1 cellular context compared by ENCODE assay signal in the genomic region with DNA sequence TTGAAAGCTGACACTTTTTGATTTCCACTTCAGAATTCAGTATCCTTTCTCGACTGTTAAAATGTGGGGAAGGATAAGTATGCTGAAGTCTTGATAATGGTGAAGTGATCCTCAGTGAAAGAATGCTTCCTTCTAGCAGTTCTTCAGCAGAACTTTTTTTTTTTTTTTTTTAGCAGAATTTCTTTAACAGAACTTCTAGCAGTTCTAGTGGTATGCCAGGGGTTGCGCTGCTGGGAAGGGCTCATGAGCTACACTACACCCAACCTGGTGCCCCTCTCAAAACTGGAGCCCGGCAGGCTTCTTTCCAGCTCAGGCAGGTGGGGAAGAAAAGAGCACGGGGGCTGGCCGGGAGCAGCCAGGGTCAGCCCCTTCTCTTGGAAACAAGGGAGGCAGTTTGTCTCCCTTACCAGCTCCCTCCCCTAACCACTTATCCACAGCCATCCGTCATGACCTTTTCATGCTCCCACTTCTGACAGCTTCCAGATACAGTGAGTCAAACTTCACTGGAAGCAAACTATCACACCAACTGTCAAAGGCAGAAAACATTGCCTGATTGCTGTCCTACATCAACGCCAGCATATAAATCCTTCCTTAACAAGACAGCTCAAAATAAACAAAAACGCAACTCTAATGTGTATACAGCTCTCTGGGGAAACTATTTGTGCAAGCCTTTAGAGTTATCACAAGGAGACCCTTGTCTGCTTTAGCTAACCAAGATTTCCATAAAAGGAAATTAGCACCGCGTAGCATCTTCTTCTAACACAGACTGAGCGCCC.
A peak's percentile ranks its signal among the peaks of the same experiment; 100 is the strongest.
TF ChIP-seq lines count a peak whose summit lies in the region.

No MANE protein-coding gene starts in this region.

TF ChIP-seq in HEK293, 187 proteins besides CTCF, POLR2A, EP300 and RAD21 (continued from another document and continues in another):
- TF ChIP-seq, protein P1, sequence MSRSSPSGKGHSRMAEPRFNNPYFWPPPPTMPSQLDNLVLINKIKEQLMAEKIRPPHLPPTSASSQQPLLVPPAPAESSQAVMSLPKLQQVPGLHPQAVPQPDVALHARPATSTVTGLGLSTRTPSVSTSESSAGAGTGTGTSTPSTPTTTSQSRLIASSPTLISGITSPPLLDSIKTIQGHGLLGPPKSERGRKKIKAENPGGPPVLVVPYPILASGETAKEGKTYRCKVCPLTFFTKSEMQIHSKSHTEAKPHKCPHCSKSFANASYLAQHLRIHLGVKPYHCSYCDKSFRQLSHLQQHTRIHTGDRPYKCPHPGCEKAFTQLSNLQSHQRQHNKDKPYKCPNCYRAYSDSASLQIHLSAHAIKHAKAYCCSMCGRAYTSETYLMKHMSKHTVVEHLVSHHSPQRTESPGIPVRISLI (tag by site-specific recombination; IDR thresholded peaks at IDR 0.05): no peak
- TF ChIP-seq ZNF629 (tag by site-specific recombination; IDR thresholded peaks at IDR 0.05) (peak; percentile 86), ZNF19 (tag by site-specific recombination; IDR thresholded peaks at IDR 0.05; ENCODE audit: low read depth) (no peak), ZNF366 (tag by site-specific recombination; conservative IDR thresholded peaks at IDR 0.05) (no peak; the same call in 1 of the 2 replicates), ZSCAN16 (tag by site-specific recombination; IDR thresholded peaks at IDR 0.05) (no peak), ZNF335 (tag by site-specific recombination; conservative IDR thresholded peaks at IDR 0.05) (peak; percentile 78), ZNF239 (tag by site-specific recombination; IDR thresholded peaks at IDR 0.05) (no peak), ZSCAN30 (tag by site-specific recombination; IDR thresholded peaks at IDR 0.05) (no peak), ZFHX2 (tag by site-specific recombination; conservative IDR thresholded peaks at IDR 0.05) (no peak), ZNF37A (tag by site-specific recombination; IDR thresholded peaks at IDR 0.05) (no peak), ZNF184 (tag by site-specific recombination; IDR thresholded peaks at IDR 0.05) (no peak), ZNF24 (tag by site-specific recombination; IDR thresholded peaks at IDR 0.05) (peak; percentile 87; the same call in 1 of the 2 replicates), ZFP37 (tag by site-specific recombination; IDR thresholded peaks at IDR 0.05) (no peak), ZNF354C (tag by site-specific recombination; IDR thresholded peaks at IDR 0.05; ENCODE audit: borderline replicate concordance, low read depth) (no peak), ZNF394 (tag by site-specific recombination; IDR thresholded peaks at IDR 0.05; ENCODE audit: borderline replicate concordance) (no peak), ZNF169 (tag by site-specific recombination; IDR thresholded peaks at IDR 0.05) (no peak), OVOL3 (tag by site-specific recombination; IDR thresholded peaks at IDR 0.05) (no peak), ZIC2 (tag by site-specific recombination; IDR thresholded peaks at IDR 0.05) (no peak), ZNF274 (IDR thresholded peaks at IDR 0.05; ENCODE audit: low read length) (no peak), ZNF274 (tag by site-specific recombination; IDR thresholded peaks at IDR 0.05; ENCODE audit: borderline replicate concordance) (no peak), ZNF311 (tag by site-specific recombination; IDR thresholded peaks at IDR 0.05; ENCODE audit: borderline replicate concordance) (no peak), GFI1B (tag by site-specific recombination; IDR thresholded peaks at IDR 0.05) (peak; percentile 62; the same call in 1 of the 2 replicates), OSR2 (tag by site-specific recombination; IDR thresholded peaks at IDR 0.05) (peak; percentile 99), ZNF544 (tag by site-specific recombination; IDR thresholded peaks at IDR 0.05) (no peak), TRIM28 (IDR thresholded peaks at IDR 0.05; ENCODE audit: borderline replicate concordance, low read length) (peak; percentile 94), ZNF48 (tag by site-specific recombination; IDR thresholded peaks at IDR 0.05) (no peak), ZNF777 (tag by site-specific recombination; IDR thresholded peaks at IDR 0.05; ENCODE audit: borderline replicate concordance) (no peak), ZBTB21 (tag by site-specific recombination; IDR thresholded peaks at IDR 0.05) (no peak), ZSCAN23 (tag by site-specific recombination; IDR thresholded peaks at IDR 0.05) (peak; percentile 74; the same call in 1 of the 2 replicates), ZNF549 (tag by site-specific recombination; IDR thresholded peaks at IDR 0.05) (no peak), ZNF677 (tag by site-specific recombination; IDR thresholded peaks at IDR 0.05) (no peak), ZNF174 (tag by site-specific recombination; IDR thresholded peaks at IDR 0.05) (no peak), ZNF664 (tag by site-specific recombination; IDR thresholded peaks at IDR 0.05) (no peak; the same call in 1 of the 2 replicates), ZNF529 (tag by site-specific recombination; IDR thresholded peaks at IDR 0.05; ENCODE audit: insufficient replicate concordance) (no peak), YY1 (tag by site-specific recombination; IDR thresholded peaks at IDR 0.05) (no peak), ZBTB20 (tag by site-specific recombination; IDR thresholded peaks at IDR 0.05) (no peak), ZNF157 (tag by site-specific recombination; IDR thresholded peaks at IDR 0.05) (no peak), ZNF426 (tag by site-specific recombination; IDR thresholded peaks at IDR 0.05) (no peak), ZNF548 (tag by site-specific recombination; IDR thresholded peaks at IDR 0.05) (no peak), ZNF140 (tag by site-specific recombination; IDR thresholded peaks at IDR 0.05) (no peak), ZNF155 (tag by site-specific recombination; IDR thresholded peaks at IDR 0.05) (no peak), BCL11A (tag by site-specific recombination; IDR thresholded peaks at IDR 0.05; ENCODE audit: low read depth) (peak; percentile 70; the same call in 1 of the 2 replicates), ZBTB48 (tag by site-specific recombination; IDR thresholded peaks at IDR 0.05) (peak; percentile 65), ZNF138 (tag by site-specific recombination; IDR thresholded peaks at IDR 0.05; ENCODE audit: borderline replicate concordance) (no peak)
- TF ChIP-seq, protein P2, sequence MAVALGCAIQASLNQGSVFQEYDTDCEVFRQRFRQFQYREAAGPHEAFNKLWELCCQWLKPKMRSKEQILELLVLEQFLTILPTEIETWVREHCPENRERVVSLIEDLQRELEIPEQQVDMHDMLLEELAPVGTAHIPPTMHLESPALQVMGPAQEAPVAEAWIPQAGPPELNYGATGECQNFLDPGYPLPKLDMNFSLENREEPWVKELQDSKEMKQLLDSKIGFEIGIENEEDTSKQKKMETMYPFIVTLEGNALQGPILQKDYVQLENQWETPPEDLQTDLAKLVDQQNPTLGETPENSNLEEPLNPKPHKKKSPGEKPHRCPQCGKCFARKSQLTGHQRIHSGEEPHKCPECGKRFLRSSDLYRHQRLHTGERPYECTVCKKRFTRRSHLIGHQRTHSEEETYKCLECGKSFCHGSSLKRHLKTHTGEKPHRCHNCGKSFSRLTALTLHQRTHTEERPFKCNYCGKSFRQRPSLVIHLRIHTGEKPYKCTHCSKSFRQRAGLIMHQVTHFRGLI (tag by site-specific recombination; IDR thresholded peaks at IDR 0.05): no peak
- TF ChIP-seq, protein P3, sequence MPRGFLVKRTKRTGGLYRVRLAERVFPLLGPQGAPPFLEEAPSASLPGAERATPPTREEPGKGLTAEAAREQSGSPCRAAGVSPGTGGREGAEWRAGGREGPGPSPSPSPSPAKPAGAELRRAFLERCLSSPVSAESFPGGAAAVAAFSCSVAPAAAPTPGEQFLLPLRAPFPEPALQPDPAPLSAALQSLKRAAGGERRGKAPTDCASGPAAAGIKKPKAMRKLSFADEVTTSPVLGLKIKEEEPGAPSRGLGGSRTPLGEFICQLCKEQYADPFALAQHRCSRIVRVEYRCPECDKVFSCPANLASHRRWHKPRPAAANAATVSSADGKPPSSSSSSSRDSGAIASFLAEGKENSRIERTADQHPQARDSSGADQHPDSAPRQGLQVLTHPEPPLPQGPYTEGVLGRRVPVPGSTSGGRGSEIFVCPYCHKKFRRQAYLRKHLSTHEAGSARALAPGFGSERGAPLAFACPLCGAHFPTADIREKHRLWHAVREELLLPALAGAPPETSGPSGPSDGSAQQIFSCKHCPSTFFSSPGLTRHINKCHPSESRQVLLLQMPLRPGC (tag by site-specific recombination; IDR thresholded peaks at IDR 0.05): peak; percentile 77
- TF ChIP-seq, protein P4, sequence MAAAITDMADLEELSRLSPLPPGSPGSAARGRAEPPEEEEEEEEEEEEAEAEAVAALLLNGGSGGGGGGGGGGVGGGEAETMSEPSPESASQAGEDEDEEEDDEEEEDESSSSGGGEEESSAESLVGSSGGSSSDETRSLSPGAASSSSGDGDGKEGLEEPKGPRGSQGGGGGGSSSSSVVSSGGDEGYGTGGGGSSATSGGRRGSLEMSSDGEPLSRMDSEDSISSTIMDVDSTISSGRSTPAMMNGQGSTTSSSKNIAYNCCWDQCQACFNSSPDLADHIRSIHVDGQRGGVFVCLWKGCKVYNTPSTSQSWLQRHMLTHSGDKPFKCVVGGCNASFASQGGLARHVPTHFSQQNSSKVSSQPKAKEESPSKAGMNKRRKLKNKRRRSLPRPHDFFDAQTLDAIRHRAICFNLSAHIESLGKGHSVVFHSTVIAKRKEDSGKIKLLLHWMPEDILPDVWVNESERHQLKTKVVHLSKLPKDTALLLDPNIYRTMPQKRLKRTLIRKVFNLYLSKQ (tag by site-specific recombination; IDR thresholded peaks at IDR 0.05; ENCODE audit: borderline replicate concordance): no peak
- TF ChIP-seq, protein P5, sequence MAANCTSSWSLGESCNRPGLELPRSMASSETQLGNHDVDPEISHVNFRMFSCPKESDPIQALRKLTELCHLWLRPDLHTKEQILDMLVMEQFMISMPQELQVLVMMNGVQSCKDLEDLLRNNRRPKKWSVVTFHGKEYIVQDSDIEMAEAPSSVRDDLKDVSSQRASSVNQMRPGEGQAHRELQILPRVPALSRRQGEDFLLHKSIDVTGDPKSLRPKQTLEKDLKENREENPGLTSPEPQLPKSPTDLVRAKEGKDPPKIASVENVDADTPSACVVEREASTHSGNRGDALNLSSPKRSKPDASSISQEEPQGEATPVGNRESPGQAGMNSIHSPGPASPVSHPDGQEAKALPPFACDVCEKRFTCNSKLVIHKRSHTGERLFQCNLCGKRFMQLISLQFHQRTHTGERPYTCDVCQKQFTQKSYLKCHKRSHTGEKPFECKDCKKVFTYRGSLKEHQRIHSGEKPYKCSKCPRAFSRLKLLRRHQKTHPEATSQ (tag by site-specific recombination; IDR thresholded peaks at IDR 0.05): no peak
- TF ChIP-seq, protein P6, sequence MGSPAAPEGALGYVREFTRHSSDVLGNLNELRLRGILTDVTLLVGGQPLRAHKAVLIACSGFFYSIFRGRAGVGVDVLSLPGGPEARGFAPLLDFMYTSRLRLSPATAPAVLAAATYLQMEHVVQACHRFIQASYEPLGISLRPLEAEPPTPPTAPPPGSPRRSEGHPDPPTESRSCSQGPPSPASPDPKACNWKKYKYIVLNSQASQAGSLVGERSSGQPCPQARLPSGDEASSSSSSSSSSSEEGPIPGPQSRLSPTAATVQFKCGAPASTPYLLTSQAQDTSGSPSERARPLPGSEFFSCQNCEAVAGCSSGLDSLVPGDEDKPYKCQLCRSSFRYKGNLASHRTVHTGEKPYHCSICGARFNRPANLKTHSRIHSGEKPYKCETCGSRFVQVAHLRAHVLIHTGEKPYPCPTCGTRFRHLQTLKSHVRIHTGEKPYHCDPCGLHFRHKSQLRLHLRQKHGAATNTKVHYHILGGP (tag by site-specific recombination; IDR thresholded peaks at IDR 0.05): peak; percentile 82; the same call in 1 of the 2 replicates
- TF ChIP-seq, protein P7, sequence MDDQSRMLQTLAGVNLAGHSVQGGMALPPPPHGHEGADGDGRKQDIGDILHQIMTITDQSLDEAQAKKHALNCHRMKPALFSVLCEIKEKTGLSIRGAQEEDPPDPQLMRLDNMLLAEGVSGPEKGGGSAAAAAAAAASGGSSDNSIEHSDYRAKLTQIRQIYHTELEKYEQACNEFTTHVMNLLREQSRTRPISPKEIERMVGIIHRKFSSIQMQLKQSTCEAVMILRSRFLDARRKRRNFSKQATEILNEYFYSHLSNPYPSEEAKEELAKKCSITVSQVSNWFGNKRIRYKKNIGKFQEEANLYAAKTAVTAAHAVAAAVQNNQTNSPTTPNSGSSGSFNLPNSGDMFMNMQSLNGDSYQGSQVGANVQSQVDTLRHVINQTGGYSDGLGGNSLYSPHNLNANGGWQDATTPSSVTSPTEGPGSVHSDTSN (CRISPR knock-in tag; IDR thresholded peaks at IDR 0.05): no peak
- TF ChIP-seq, protein P8, sequence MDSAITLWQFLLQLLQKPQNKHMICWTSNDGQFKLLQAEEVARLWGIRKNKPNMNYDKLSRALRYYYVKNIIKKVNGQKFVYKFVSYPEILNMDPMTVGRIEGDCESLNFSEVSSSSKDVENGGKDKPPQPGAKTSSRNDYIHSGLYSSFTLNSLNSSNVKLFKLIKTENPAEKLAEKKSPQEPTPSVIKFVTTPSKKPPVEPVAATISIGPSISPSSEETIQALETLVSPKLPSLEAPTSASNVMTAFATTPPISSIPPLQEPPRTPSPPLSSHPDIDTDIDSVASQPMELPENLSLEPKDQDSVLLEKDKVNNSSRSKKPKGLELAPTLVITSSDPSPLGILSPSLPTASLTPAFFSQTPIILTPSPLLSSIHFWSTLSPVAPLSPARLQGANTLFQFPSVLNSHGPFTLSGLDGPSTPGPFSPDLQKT (IDR thresholded peaks at IDR 0.05; ENCODE audit: borderline replicate concordance, low read depth, low read length): no peak
- TF ChIP-seq, protein P9, sequence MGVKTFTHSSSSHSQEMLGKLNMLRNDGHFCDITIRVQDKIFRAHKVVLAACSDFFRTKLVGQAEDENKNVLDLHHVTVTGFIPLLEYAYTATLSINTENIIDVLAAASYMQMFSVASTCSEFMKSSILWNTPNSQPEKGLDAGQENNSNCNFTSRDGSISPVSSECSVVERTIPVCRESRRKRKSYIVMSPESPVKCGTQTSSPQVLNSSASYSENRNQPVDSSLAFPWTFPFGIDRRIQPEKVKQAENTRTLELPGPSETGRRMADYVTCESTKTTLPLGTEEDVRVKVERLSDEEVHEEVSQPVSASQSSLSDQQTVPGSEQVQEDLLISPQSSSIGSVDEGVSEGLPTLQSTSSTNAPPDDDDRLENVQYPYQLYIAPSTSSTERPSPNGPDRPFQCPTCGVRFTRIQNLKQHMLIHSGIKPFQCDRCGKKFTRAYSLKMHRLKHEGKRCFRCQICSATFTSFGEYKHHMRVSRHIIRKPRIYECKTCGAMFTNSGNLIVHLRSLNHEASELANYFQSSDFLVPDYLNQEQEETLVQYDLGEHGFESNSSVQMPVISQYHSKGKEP (tag by site-specific recombination; IDR thresholded peaks at IDR 0.05): peak; percentile 64; the same call in 1 of the 2 replicates
- TF ChIP-seq, protein P10, sequence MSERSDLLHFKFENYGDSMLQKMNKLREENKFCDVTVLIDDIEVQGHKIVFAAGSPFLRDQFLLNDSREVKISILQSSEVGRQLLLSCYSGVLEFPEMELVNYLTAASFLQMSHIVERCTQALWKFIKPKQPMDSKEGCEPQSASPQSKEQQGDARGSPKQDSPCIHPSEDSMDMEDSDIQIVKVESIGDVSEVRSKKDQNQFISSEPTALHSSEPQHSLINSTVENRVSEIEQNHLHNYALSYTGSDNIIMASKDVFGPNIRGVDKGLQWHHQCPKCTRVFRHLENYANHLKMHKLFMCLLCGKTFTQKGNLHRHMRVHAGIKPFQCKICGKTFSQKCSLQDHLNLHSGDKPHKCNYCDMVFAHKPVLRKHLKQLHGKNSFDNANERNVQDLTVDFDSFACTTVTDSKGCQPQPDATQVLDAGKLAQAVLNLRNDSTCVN (tag by site-specific recombination; optimal IDR thresholded peaks at IDR 0.05): no peak
